In genomic region chr9:130756460-130757152, GRCh38 we compare ENCODE assay signal across 15 cellular contexts.
A peak's percentile ranks its signal among the peaks of the same experiment; 100 is the strongest.
DNase-seq lines count a peak whose midpoint lies in the region; ATAC-seq, FAIRE-seq and TF ChIP-seq lines count a peak whose summit lies in the region.
"Had no signal": no experiment of that assay in that cellular context is flagged by ENCODE, and none has a peak within 500 bp of the region (broad histone marks: within the 10 kb centered on the region; RNA-seq: fewer than 3 reads in every experiment).

No MANE protein-coding gene starts in this region.

- CTCF ChIA-PET in GM12878 (lab: Yijun Ruan, JAX), result interaction anchor here (0.7 to 1.3 kb wide), 4 partner anchors 12 to 135 kb away, joined by 3 to 5 read pairs (median 4); no protein-coding TSS in a partner anchor

- H3K79me2 ChIP-seq in GM12878 (ENCODE audit: control insufficient read depth, insufficient read depth, low read length) (peaks cover 7% of the 10 kb centered on the region), neural cell (replicated peaks; ENCODE audit: insufficient read depth, low read length) (no peaks in the 10 kb centered on the region)

- H3K4me1 ChIP-seq in GM12878 (ENCODE audit: control insufficient read depth, insufficient read depth, low read length), result peaks cover 18% of the 10 kb centered on the region

- peak; percentile 77 for DNase-seq in ELF-1 (ENCODE audit: low read depth, low spot score)
- DNase-seq in MV-4-11 (lab: John Stamatoyannopoulos, UW), result peak; percentile 44
- DNase-seq in GM12878 (ENCODE audit: low read depth, low spot score), result no peak
- no peak for DNase-seq in GDM1 (lab: John Stamatoyannopoulos, UW)
- no peak for DNase-seq in AG08396 (ENCODE audit: low spot score)
- no peak for DNase-seq in DMS114 treated with DMSO at 0.1 percent for 48 hours (lab: John Stamatoyannopoulos, UW; ENCODE audit: unreplicated experiment)
- no peak for DNase-seq in DMS53 treated with DMSO at 0.1 percent for 48 hours (lab: John Stamatoyannopoulos, UW; ENCODE audit: unreplicated experiment)
- DNase-seq: activated CD4-positive, alpha-beta T cell treated with anti-CD3 and anti-CD28 coated beads, Interleukin-2, amount 50 U/mL, for 48 hours; CD4-positive, CD25-positive, alpha-beta regulatory T cell; left cardiac atrium; NCI-H1930; psoas muscle had no signal

- no peak; the same call in 2 of the 3 replicates for ATAC-seq in GM12878
- ATAC-seq: esophagus mucosa, psoas muscle had no signal

- in situ Hi-C loops in GM12878 (cut with MboI), result no loop called here

- BruUV-seq in GM12878 (replicated peaks; lab: Mats Ljungman, UMichigan), result no TSS peak

- no peaks in the 10 kb centered on the region for H3K9me3 ChIP-seq in GM12878 (replicated peaks; ENCODE audit: control insufficient read depth, insufficient read depth, low read length)
- H3K9me3 ChIP-seq in neural cell (ENCODE audit: low read length), result no peaks in the 10 kb centered on the region
- H3K9me3 ChIP-seq: psoas muscle had no signal

- peak; percentile 78 for FAIRE-seq in GM12878 (lab: Jason Lieb, UNC)

- intact Hi-C loops in GM12878 (cut with micrococcal nuclease; ENCODE audit: unreplicated experiment), result no loop called here

- H3K27me3 ChIP-seq in GM12878 (replicated peaks in 1 of 2; ENCODE audit: control insufficient read depth in 2 of 2, insufficient read depth in 2 of 2, low read length in 1 of 2), result no peaks in the 10 kb centered on the region
- H3K27me3 ChIP-seq in neural cell (ENCODE audit: insufficient read depth, low read depth, low read length), result no peaks in the 10 kb centered on the region
- H3K27me3 ChIP-seq: hepatocyte had no signal

- POLR2A ChIA-PET in GM12878 (lab: Charles Lee), result interaction anchor here (0.7 to 1.0 kb wide), 2 partner anchors 41 to 616 kb away, joined by 5 to 9 read pairs; no protein-coding TSS in a partner anchor

- H3K4me3 ChIP-seq in GM12878 (no peak overlapping the region), neural cell (ENCODE audit: low read length) (peak overlapping the region; percentile 24)
- H3K4me3 ChIP-seq: hepatocyte, psoas muscle had no signal

- TF ChIP-seq RAD21 in GM12878 (IDR thresholded peaks at IDR 0.05; ENCODE audit: insufficient read depth, low read depth, low read length), result no peak
- no peak for TF ChIP-seq RAD21 in neural cell (conservative IDR thresholded peaks at IDR 0.05)

- no peaks in the 10 kb centered on the region for H4K20me1 ChIP-seq in GM12878 (ENCODE audit: control insufficient read depth, insufficient read depth)
- no peaks in the 10 kb centered on the region for H4K20me1 ChIP-seq in neural cell (ENCODE audit: insufficient read depth)

- H2AFZ ChIP-seq in GM12878 (ENCODE audit: control insufficient read depth, low read depth, low read length), result no peak overlapping the region
- no peak overlapping the region for H2AFZ ChIP-seq in neural cell (ENCODE audit: low read depth, low read length)
- H2AFZ ChIP-seq: hepatocyte had no signal

- TF ChIP-seq CTCF in GM12878 (IDR thresholded peaks at IDR 0.05 in 2 of 3, conservative IDR thresholded peaks at IDR 0.05 in 1 of 3; ENCODE audit: control insufficient read depth in 2 of 3, extremely low read depth in 1 of 3, insufficient read depth in 1 of 3, low read depth in 3 of 3, low read length in 3 of 3) (no peak), neural cell (IDR thresholded peaks at IDR 0.05; ENCODE audit: poor library complexity, severe bottlenecking) (no peak)

- H3K9me2 ChIP-seq in neural cell (ENCODE audit: insufficient read depth, low read length), result no peaks in the 10 kb centered on the region

- H3K36me3 ChIP-seq in GM12878 (ENCODE audit: control insufficient read depth in 2 of 2, insufficient read depth in 2 of 2, low read length in 1 of 2), result no peaks in the 10 kb centered on the region
- no peaks in the 10 kb centered on the region for H3K36me3 ChIP-seq in neural cell (ENCODE audit: insufficient read depth, low read length)

- TF ChIP-seq POLR2A in GM12878 (IDR thresholded peaks at IDR 0.05; ENCODE audit: low read depth, low read length), result no peak

- RAD21 ChIA-PET in GM12878 (lab: Charles Lee; ENCODE audit: unreplicated experiment), result interaction anchor here (0.8 to 1.5 kb wide), 3 partner anchors 10 to 109 kb away, joined by 3 to 5 read pairs (median 3); no protein-coding TSS in a partner anchor

- SMC1A ChIA-PET in GM12878 (lab: Charles Lee; ENCODE audit: uncharacterized antibody, unreplicated experiment), result interaction anchor here (0.7 to 2.2 kb wide), 9 partner anchors 10 to 171 kb away, joined by 3 to 9 read pairs (median 3); no protein-coding TSS in a partner anchor

- TF ChIP-seq EP300 in GM12878 (IDR thresholded peaks at IDR 0.05; ENCODE audit: borderline replicate concordance in 1 of 2, control insufficient read depth in 1 of 2, low read depth in 2 of 2, low read length in 2 of 2) (no peak), neural cell (conservative IDR thresholded peaks at IDR 0.05; ENCODE audit: poor library complexity, severe bottlenecking) (no peak)

- 70% methylated on average over 7 of the region's 7 CpGs for WGBS in GM12878 (ENCODE audit: insufficient coverage, insufficient replicate concordance, low lambda C conversion rate, missing lambda C conversion rate)

- H3K9ac ChIP-seq in GM12878 (ENCODE audit: control insufficient read depth, insufficient read depth, low read length) (no peak overlapping the region), neural cell (ENCODE audit: low read length) (no peak overlapping the region)

- H3K4me2 ChIP-seq in GM12878 (ENCODE audit: control insufficient read depth, insufficient read depth) (peak overlapping the region; percentile 29; the same call in 1 of the 2 replicates), neural cell (ENCODE audit: low read length) (no peak overlapping the region)
- H3K4me2 ChIP-seq: hepatocyte had no signal

- H3K27ac ChIP-seq in GM12878 (ENCODE audit: control insufficient read depth, insufficient read depth) (peak overlapping the region; percentile 24), neural cell (ENCODE audit: low read length) (no peak overlapping the region)
- H3K27ac ChIP-seq: hepatocyte, psoas muscle had no signal

- H3F3A ChIP-seq in neural cell (ENCODE audit: insufficient read depth, low read length, poor library complexity, severe bottlenecking), result no peaks in the 10 kb centered on the region

TF ChIP-seq in GM12878, 131 proteins besides CTCF, POLR2A, EP300 and RAD21:
- no peak for TF ChIP-seq E2F8 (IDR thresholded peaks at IDR 0.05; ENCODE audit: low read depth, partially characterized antibody)

TF ChIP-seq in neural cell, 6 proteins besides CTCF, POLR2A, EP300 and RAD21:
- TF ChIP-seq POLR2AphosphoS5 (IDR thresholded peaks at IDR 0.05) (no peak), SMC3 (conservative IDR thresholded peaks at IDR 0.05; ENCODE audit: poor library complexity) (no peak), MXI1 (conservative IDR thresholded peaks at IDR 0.05; ENCODE audit: poor library complexity, severe bottlenecking) (no peak), TAF1 (IDR thresholded peaks at IDR 0.05; ENCODE audit: low read depth) (no peak), EZH2 (IDR thresholded peaks at IDR 0.05; ENCODE audit: borderline replicate concordance, insufficient read depth, low read length, poor library complexity, severe bottlenecking) (no peak)
- TF ChIP-seq, protein P1, sequence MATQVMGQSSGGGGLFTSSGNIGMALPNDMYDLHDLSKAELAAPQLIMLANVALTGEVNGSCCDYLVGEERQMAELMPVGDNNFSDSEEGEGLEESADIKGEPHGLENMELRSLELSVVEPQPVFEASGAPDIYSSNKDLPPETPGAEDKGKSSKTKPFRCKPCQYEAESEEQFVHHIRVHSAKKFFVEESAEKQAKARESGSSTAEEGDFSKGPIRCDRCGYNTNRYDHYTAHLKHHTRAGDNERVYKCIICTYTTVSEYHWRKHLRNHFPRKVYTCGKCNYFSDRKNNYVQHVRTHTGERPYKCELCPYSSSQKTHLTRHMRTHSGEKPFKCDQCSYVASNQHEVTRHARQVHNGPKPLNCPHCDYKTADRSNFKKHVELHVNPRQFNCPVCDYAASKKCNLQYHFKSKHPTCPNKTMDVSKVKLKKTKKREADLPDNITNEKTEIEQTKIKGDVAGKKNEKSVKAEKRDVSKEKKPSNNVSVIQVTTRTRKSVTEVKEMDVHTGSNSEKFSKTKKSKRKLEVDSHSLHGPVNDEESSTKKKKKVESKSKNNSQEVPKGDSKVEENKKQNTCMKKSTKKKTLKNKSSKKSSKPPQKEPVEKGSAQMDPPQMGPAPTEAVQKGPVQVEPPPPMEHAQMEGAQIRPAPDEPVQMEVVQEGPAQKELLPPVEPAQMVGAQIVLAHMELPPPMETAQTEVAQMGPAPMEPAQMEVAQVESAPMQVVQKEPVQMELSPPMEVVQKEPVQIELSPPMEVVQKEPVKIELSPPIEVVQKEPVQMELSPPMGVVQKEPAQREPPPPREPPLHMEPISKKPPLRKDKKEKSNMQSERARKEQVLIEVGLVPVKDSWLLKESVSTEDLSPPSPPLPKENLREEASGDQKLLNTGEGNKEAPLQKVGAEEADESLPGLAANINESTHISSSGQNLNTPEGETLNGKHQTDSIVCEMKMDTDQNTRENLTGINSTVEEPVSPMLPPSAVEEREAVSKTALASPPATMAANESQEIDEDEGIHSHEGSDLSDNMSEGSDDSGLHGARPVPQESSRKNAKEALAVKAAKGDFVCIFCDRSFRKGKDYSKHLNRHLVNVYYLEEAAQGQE (IDR thresholded peaks at IDR 0.05; ENCODE audit: borderline replicate concordance), result no peak

Comparison
In these comparisons a context has a peak if more than half of its experiments do, and no peak if none do; other contexts are left out.
1. DNase-seq: peak in ELF-1 (single experiment) and MV-4-11 (single experiment); none in GM12878 (single experiment), GDM1 (single experiment), AG08396 (single experiment), DMS114 treated with DMSO at 0.1 percent for 48 hours (single experiment) and DMS53 treated with DMSO at 0.1 percent for 48 hours (single experiment).